ENCODE assay signal across 1 cellular context in the genomic region with DNA sequence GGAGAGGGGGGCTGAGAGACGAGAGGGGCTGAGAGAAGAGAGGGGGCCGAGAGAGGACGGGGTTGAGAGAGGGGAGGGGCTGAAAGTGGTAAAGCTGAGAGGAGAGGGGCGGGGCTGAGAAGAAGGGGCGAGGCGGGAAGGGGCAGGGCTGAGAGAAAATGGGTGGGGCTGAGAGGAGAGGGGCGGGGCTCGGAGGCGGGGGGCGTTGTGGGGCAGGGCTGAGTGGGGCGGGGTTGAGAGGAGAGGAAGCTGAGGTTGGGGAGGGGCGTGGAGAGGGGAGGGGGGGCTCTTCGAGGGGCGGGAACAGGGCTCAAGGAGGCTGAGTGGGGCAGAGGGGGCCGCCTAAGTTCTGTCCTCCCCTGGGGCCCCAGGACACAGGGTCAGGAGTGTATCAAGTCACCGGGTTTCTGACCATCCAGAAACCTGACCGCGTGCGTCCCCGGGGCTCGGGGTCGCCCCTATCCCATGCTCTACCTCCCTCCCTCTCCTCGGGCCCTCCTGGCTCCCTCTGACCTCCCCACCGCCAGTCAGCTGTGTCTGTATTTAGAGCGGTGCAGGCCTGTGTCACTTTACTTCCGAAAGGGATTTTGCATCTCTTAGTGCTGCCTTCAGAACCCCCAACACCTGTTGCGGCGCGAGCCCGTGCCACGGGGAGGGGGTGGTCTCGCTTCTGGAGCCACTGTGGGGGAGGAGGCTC.
A peak's percentile ranks its signal among the peaks of the same experiment; 100 is the strongest.
TF ChIP-seq lines count a peak whose summit lies in the region.

No MANE protein-coding gene starts in this region.

TF ChIP-seq in H1, 55 proteins besides CTCF, POLR2A, EP300 and RAD21:
- TF ChIP-seq RBBP5 (IDR thresholded peaks at IDR 0.05; ENCODE audit: borderline replicate concordance, low read depth, low read length) = no peak; the same call in 1 of the 2 replicates
- peak in 1 of 2 experiments; percentile 40; a peak in 1 of 4 replicates for TF ChIP-seq SIN3A (conservative IDR thresholded peaks at IDR 0.05 in 1 of 2, IDR thresholded peaks at IDR 0.05 in 1 of 2; ENCODE audit: low read depth in 1 of 2, low read length in 2 of 2)
- TF ChIP-seq SAP30 (IDR thresholded peaks at IDR 0.05; ENCODE audit: insufficient read depth, insufficient replicate concordance, low read length) = peak; percentile 91
- TF ChIP-seq KDM4A (IDR thresholded peaks at IDR 0.05; ENCODE audit: low read depth, low read length, severe bottlenecking) = peak; percentile 60
- TF ChIP-seq, protein P1, sequence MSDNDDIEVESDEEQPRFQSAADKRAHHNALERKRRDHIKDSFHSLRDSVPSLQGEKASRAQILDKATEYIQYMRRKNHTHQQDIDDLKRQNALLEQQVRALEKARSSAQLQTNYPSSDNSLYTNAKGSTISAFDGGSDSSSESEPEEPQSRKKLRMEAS (IDR thresholded peaks at IDR 0.05) = peak; percentile 71
- TF ChIP-seq, protein P2, sequence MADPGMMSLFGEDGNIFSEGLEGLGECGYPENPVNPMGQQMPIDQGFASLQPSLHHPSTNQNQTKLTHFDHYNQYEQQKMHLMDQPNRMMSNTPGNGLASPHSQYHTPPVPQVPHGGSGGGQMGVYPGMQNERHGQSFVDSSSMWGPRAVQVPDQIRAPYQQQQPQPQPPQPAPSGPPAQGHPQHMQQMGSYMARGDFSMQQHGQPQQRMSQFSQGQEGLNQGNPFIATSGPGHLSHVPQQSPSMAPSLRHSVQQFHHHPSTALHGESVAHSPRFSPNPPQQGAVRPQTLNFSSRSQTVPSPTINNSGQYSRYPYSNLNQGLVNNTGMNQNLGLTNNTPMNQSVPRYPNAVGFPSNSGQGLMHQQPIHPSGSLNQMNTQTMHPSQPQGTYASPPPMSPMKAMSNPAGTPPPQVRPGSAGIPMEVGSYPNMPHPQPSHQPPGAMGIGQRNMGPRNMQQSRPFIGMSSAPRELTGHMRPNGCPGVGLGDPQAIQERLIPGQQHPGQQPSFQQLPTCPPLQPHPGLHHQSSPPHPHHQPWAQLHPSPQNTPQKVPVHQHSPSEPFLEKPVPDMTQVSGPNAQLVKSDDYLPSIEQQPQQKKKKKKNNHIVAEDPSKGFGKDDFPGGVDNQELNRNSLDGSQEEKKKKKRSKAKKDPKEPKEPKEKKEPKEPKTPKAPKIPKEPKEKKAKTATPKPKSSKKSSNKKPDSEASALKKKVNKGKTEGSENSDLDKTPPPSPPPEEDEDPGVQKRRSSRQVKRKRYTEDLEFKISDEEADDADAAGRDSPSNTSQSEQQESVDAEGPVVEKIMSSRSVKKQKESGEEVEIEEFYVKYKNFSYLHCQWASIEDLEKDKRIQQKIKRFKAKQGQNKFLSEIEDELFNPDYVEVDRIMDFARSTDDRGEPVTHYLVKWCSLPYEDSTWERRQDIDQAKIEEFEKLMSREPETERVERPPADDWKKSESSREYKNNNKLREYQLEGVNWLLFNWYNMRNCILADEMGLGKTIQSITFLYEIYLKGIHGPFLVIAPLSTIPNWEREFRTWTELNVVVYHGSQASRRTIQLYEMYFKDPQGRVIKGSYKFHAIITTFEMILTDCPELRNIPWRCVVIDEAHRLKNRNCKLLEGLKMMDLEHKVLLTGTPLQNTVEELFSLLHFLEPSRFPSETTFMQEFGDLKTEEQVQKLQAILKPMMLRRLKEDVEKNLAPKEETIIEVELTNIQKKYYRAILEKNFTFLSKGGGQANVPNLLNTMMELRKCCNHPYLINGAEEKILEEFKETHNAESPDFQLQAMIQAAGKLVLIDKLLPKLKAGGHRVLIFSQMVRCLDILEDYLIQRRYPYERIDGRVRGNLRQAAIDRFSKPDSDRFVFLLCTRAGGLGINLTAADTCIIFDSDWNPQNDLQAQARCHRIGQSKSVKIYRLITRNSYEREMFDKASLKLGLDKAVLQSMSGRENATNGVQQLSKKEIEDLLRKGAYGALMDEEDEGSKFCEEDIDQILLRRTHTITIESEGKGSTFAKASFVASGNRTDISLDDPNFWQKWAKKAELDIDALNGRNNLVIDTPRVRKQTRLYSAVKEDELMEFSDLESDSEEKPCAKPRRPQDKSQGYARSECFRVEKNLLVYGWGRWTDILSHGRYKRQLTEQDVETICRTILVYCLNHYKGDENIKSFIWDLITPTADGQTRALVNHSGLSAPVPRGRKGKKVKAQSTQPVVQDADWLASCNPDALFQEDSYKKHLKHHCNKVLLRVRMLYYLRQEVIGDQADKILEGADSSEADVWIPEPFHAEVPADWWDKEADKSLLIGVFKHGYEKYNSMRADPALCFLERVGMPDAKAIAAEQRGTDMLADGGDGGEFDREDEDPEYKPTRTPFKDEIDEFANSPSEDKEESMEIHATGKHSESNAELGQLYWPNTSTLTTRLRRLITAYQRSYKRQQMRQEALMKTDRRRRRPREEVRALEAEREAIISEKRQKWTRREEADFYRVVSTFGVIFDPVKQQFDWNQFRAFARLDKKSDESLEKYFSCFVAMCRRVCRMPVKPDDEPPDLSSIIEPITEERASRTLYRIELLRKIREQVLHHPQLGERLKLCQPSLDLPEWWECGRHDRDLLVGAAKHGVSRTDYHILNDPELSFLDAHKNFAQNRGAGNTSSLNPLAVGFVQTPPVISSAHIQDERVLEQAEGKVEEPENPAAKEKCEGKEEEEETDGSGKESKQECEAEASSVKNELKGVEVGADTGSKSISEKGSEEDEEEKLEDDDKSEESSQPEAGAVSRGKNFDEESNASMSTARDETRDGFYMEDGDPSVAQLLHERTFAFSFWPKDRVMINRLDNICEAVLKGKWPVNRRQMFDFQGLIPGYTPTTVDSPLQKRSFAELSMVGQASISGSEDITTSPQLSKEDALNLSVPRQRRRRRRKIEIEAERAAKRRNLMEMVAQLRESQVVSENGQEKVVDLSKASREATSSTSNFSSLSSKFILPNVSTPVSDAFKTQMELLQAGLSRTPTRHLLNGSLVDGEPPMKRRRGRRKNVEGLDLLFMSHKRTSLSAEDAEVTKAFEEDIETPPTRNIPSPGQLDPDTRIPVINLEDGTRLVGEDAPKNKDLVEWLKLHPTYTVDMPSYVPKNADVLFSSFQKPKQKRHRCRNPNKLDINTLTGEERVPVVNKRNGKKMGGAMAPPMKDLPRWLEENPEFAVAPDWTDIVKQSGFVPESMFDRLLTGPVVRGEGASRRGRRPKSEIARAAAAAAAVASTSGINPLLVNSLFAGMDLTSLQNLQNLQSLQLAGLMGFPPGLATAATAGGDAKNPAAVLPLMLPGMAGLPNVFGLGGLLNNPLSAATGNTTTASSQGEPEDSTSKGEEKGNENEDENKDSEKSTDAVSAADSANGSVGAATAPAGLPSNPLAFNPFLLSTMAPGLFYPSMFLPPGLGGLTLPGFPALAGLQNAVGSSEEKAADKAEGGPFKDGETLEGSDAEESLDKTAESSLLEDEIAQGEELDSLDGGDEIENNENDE (IDR thresholded peaks at IDR 0.05; ENCODE audit: insufficient replicate concordance, low read length) = no peak
